10 cellular contexts compared by ENCODE assay signal in the genomic region with DNA sequence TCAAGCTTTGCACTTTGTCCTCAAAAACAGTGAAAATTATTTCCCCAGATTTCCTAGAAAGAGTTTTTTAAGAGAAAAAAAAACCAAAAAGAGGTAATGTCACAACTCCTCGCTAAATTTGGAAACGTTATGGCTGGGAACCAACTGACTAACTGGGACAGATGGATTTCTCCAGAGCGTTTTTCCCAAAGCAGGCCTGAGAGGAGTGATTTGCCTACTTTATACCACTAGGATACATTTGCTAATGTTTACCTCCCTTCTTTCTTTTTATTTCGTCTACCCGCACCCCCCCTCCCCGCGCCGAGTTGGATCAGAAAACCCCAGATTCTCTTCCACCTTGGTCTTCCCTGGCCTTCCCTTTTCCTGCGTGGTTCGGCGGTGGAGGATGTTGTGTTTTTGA. TPM values are rescaled to one million over a fixed set of nuclear protein-coding genes. Genes with fewer than 3 reads are reported as not detected.
DNase-seq lines count a peak whose midpoint lies in the region; ATAC-seq and FAIRE-seq lines count a peak whose summit lies in the region.
"Had no signal": no experiment of that assay in that cellular context is flagged by ENCODE, and none has a peak within 500 bp of the region (broad histone marks: within the 10 kb centered on the region; RNA-seq: fewer than 3 reads in every experiment).

No MANE protein-coding gene starts in this region.

- peak overlapping the region in 1 of 2 donors; percentile 43 for H3K4me3 ChIP-seq in muscle layer of colon (ENCODE audit: low read depth in 1 of 2, low read length in 2 of 2)
- H3K4me3 ChIP-seq in small intestine (ENCODE audit: low read depth in 1 of 2, low read length in 2 of 2) = no peak overlapping the region

- DNase-seq in Ammon's horn (ENCODE audit: low spot score) = peak; percentile 29
- peak; percentile 46 for DNase-seq in NCI-H1105 (lab: John Stamatoyannopoulos, UW)
- peak; percentile 53 for DNase-seq in cerebellum (ENCODE audit: low spot score)
- DNase-seq in small intestine = no peak
- DNase-seq in mesenteric fat pad (ENCODE audit: low spot score) = no peak
- no peak for DNase-seq in immature natural killer cell
- DNase-seq: activated effector memory CD4-positive, alpha-beta T cell treated with Interleukin-2 at 50 U/mL for 16 hours had no signal

- H3K4me1 ChIP-seq in muscle layer of colon (ENCODE audit: insufficient read depth, low read length) = peaks cover 24% of the 10 kb centered on the region
- no peaks in the 10 kb centered on the region for H3K4me1 ChIP-seq in small intestine (ENCODE audit: control insufficient read depth in 2 of 2, insufficient read depth in 1 of 2, low read depth in 1 of 2, low read length in 1 of 2)

- H3K4me3 Mint-ChIP-seq in immature natural killer cell = no peak overlapping the region

- H3K27ac ChIP-seq in muscle layer of colon (ENCODE audit: low read depth, low read length) = peak overlapping the region; percentile 59
- H3K27ac ChIP-seq in small intestine (ENCODE audit: low read depth in 1 of 2, low read length in 1 of 2) = no peak overlapping the region

- no peaks in the 10 kb centered on the region for H3K9me3 Mint-ChIP-seq in immature natural killer cell

- no peak for ATAC-seq in GM18519 (IDR thresholded peaks at IDR 0.05; ENCODE audit: low FRiP score, unreplicated experiment)

- H3K27ac Mint-ChIP-seq in immature natural killer cell = no peak overlapping the region

- no peak overlapping the region for H3K9ac ChIP-seq in muscle layer of colon (ENCODE audit: low read length)

- no peaks in the 10 kb centered on the region for H3K36me3 Mint-ChIP-seq in immature natural killer cell

- no peak for FAIRE-seq in small intestine (lab: Jason Lieb, UNC)

- peaks cover 0 to 2% of the 10 kb centered on the region in 2 donors for H3K4me1 Mint-ChIP-seq in immature natural killer cell

- H3K36me3 ChIP-seq in muscle layer of colon (ENCODE audit: insufficient read depth, low read length) = no peaks in the 10 kb centered on the region
- H3K36me3 ChIP-seq in small intestine (ENCODE audit: control insufficient read depth in 2 of 2, insufficient read depth in 2 of 2, low read length in 2 of 2) = no peaks in the 10 kb centered on the region

- 58 to 92% (median 81%) methylated on average over 11 of the region's 11 CpGs for WGBS in small intestine, 3 donors

- H3K9me3 ChIP-seq in muscle layer of colon (ENCODE audit: low read length) (no peaks in the 10 kb centered on the region), small intestine (ENCODE audit: control insufficient read depth, low read depth) (no peaks in the 10 kb centered on the region)

- H3K27me3 ChIP-seq in muscle layer of colon (ENCODE audit: control insufficient read depth in 1 of 2, insufficient read depth in 2 of 2, low read length in 2 of 2) = no peaks in the 10 kb centered on the region
- no peaks in the 10 kb centered on the region for H3K27me3 ChIP-seq in small intestine (ENCODE audit: control insufficient read depth in 2 of 2, insufficient read depth in 2 of 2, low read length in 2 of 2)

- peaks cover 0 to 13% (median 4%) of the 10 kb centered on the region in 3 donors for H3K27me3 Mint-ChIP-seq in immature natural killer cell (ENCODE audit: low read depth in 3 of 3)

RNA-seq across cellular contexts. Expression of a gene that starts 7.2 kb away (rescaled TPM):
- total RNA-seq in cerebellum (not detected), mesenteric fat pad (2.2 TPM)
- polyA plus RNA-seq in small intestine (10 to 100 TPM; 12.9 to 25.4 (median 14.1) TPM), immature natural killer cell (not detected)
- total RNA-seq: lung microvascular endothelial cell had no signal

RNA-seq across cellular contexts. Expression of a gene that starts 19.1 kb away (rescaled TPM):
- total RNA-seq in cerebellum = 1.00 TPM
- under 1 TPM in 1 of 3 donors, not detected in 2; 0.09 TPM for polyA plus RNA-seq in small intestine
- total RNA-seq in mesenteric fat pad = 3.2 TPM
- not detected for polyA plus RNA-seq in immature natural killer cell
- total RNA-seq: lung microvascular endothelial cell had no signal

Comparison
In these comparisons a context has a peak if more than half of its experiments do, and no peak if none do; other contexts are left out.
1. DNase-seq: peak in Ammon's horn (single experiment), NCI-H1105 (single experiment) and cerebellum (single experiment); none in small intestine (single experiment), mesenteric fat pad (single experiment) and immature natural killer cell (0 of 3).